In genomic region chr3:128075516-128076464, GRCh38 we compare ENCODE assay signal across 1 cellular context.
TF ChIP-seq lines count a peak whose summit lies in the region.

No MANE protein-coding gene starts in this region.

TF ChIP-seq in WTC11, 78 proteins besides CTCF, POLR2A, EP300 and RAD21 (continued from another document):
- TF ChIP-seq, protein P1, sequence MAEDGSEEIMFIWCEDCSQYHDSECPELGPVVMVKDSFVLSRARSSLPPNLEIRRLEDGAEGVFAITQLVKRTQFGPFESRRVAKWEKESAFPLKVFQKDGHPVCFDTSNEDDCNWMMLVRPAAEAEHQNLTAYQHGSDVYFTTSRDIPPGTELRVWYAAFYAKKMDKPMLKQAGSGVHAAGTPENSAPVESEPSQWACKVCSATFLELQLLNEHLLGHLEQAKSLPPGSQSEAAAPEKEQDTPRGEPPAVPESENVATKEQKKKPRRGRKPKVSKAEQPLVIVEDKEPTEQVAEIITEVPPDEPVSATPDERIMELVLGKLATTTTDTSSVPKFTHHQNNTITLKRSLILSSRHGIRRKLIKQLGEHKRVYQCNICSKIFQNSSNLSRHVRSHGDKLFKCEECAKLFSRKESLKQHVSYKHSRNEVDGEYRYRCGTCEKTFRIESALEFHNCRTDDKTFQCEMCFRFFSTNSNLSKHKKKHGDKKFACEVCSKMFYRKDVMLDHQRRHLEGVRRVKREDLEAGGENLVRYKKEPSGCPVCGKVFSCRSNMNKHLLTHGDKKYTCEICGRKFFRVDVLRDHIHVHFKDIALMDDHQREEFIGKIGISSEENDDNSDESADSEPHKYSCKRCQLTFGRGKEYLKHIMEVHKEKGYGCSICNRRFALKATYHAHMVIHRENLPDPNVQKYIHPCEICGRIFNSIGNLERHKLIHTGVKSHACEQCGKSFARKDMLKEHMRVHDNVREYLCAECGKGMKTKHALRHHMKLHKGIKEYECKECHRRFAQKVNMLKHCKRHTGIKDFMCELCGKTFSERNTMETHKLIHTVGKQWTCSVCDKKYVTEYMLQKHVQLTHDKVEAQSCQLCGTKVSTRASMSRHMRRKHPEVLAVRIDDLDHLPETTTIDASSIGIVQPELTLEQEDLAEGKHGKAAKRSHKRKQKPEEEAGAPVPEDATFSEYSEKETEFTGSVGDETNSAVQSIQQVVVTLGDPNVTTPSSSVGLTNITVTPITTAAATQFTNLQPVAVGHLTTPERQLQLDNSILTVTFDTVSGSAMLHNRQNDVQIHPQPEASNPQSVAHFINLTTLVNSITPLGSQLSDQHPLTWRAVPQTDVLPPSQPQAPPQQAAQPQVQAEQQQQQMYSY (CRISPR knock-in tag; IDR thresholded peaks at IDR 0.05), result no peak
- TF ChIP-seq, protein P2, sequence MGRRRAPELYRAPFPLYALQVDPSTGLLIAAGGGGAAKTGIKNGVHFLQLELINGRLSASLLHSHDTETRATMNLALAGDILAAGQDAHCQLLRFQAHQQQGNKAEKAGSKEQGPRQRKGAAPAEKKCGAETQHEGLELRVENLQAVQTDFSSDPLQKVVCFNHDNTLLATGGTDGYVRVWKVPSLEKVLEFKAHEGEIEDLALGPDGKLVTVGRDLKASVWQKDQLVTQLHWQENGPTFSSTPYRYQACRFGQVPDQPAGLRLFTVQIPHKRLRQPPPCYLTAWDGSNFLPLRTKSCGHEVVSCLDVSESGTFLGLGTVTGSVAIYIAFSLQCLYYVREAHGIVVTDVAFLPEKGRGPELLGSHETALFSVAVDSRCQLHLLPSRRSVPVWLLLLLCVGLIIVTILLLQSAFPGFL (CRISPR knock-in tag; IDR thresholded peaks at IDR 0.05; ENCODE audit: borderline replicate concordance), result no peak
- TF ChIP-seq ARID4B (CRISPR knock-in tag; IDR thresholded peaks at IDR 0.05; ENCODE audit: borderline replicate concordance) (peak; percentile 43; the same call in 1 of the 2 replicates), MAX (CRISPR knock-in tag; IDR thresholded peaks at IDR 0.05) (peak; percentile 86), ZNF219 (CRISPR knock-in tag; IDR thresholded peaks at IDR 0.05; ENCODE audit: borderline replicate concordance) (0 out of 2 replicates have a peak, but pooled peaks have one; percentile 50), ESRRA (CRISPR knock-in tag; IDR thresholded peaks at IDR 0.05; ENCODE audit: borderline replicate concordance) (peak; percentile 32; the same call in 1 of the 2 replicates), HMGXB4 (CRISPR knock-in tag; IDR thresholded peaks at IDR 0.05) (peak; percentile 69; the same call in 1 of the 2 replicates), ZNF232 (CRISPR knock-in tag; IDR thresholded peaks at IDR 0.05) (peak; percentile 71; the same call in 1 of the 2 replicates), TEAD4 (CRISPR knock-in tag; IDR thresholded peaks at IDR 0.05) (0 out of 2 replicates have a peak, but pooled peaks have one; percentile 18), USF1 (CRISPR knock-in tag; IDR thresholded peaks at IDR 0.05) (0 out of 2 replicates have a peak, but pooled peaks have one; percentile 42), ZNF263 (CRISPR knock-in tag; IDR thresholded peaks at IDR 0.05; ENCODE audit: low read depth) (no peak), AR (CRISPR knock-in tag; IDR thresholded peaks at IDR 0.05) (no peak), SP1 (CRISPR knock-in tag; conservative IDR thresholded peaks at IDR 0.05) (peak; percentile 98)
